In genomic region chr2:208255557-208256106, GRCh38 we compare ENCODE assay signal across 8 cellular contexts. TPM values are rescaled to one million over a fixed set of nuclear protein-coding genes. Genes with fewer than 3 reads are reported as not detected.
DNase-seq lines count a peak whose midpoint lies in the region; ATAC-seq and TF ChIP-seq lines count a peak whose summit lies in the region.

No MANE protein-coding gene starts in this region.

- peak overlapping the region; percentile 72 for H3K4me3 ChIP-seq in fibroblast of villous mesenchyme (ENCODE audit: low read depth, low read length)

- CTCF ChIA-PET in RWPE1 (lab: Yijun Ruan, JAX), result interaction anchor here (0.6 to 3.4 kb wide), 4 partner anchors 62 to 153 kb away, joined by 3 to 22 read pairs (median 3); no protein-coding TSS in a partner anchor

- POLR2A ChIA-PET in RWPE1 (lab: Yijun Ruan, JAX; ENCODE audit: low non-redundant PET), result no interaction called here

- ATAC-seq in GM18508 (IDR thresholded peaks at IDR 0.05; ENCODE audit: insufficient read depth, unreplicated experiment), result peak; percentile 7
- ATAC-seq in HG02571 (IDR thresholded peaks at IDR 0.05; ENCODE audit: unreplicated experiment), result peak; percentile 1
- no peak for ATAC-seq in stimulated activated effector memory CD8-positive, alpha-beta T cell treated with anti-CD3 and anti-CD28 coated beads, Interleukin-12 subunit alpha, Interleukin-12 subunit beta, amount 100 ng/mL, for 72 hours

- H3K4me3 Mint-ChIP-seq in stimulated activated effector memory CD8-positive, alpha-beta T cell treated with anti-CD3 and anti-CD28 coated beads, Interleukin-12 subunit alpha, Interleukin-12 subunit beta, amount 100 ng/mL, for 72 hours, result peak overlapping the region; percentile 100

- H3K36me3 Mint-ChIP-seq in stimulated activated effector memory CD8-positive, alpha-beta T cell treated with anti-CD3 and anti-CD28 coated beads, Interleukin-12 subunit alpha, Interleukin-12 subunit beta, amount 100 ng/mL, for 72 hours, result peaks cover 25% of the 10 kb centered on the region

- TF ChIP-seq CTCF in RWPE1 (conservative IDR thresholded peaks at IDR 0.05; ENCODE audit: low read depth), result peak; percentile 29; the same call in 1 of the 2 replicates
- TF ChIP-seq CTCF in fibroblast of villous mesenchyme (IDR thresholded peaks at IDR 0.05; ENCODE audit: insufficient read depth, low read depth, low read length), result no peak

- peak overlapping the region; percentile 94 for H3K27ac ChIP-seq in RWPE1

- H3K4me1 Mint-ChIP-seq in stimulated activated effector memory CD8-positive, alpha-beta T cell treated with anti-CD3 and anti-CD28 coated beads, Interleukin-12 subunit alpha, Interleukin-12 subunit beta, amount 100 ng/mL, for 72 hours, result peaks cover 17% of the 10 kb centered on the region

- H3K9me3 Mint-ChIP-seq in stimulated activated effector memory CD8-positive, alpha-beta T cell treated with anti-CD3 and anti-CD28 coated beads, Interleukin-12 subunit alpha, Interleukin-12 subunit beta, amount 100 ng/mL, for 72 hours, result no peaks in the 10 kb centered on the region

- DNase-seq in RWPE1 (ENCODE audit: low spot score) (no peak), fibroblast of villous mesenchyme (ENCODE audit: low read depth) (no peak), NCI-H2107 treated with DMSO at 0.1 percent for 48 hours (lab: John Stamatoyannopoulos, UW; ENCODE audit: unreplicated experiment) (no peak), NCI-H748 treated with DMSO at 0.1 percent for 48 hours (lab: John Stamatoyannopoulos, UW) (no peak), amniotic stem cell (lab: John Stamatoyannopoulos, UW) (no peak)
- DNase-seq in stimulated activated effector memory CD8-positive, alpha-beta T cell treated with anti-CD3 and anti-CD28 coated beads, Interleukin-12 subunit alpha, Interleukin-12 subunit beta, amount 100 ng/mL, for 72 hours (ENCODE audit: low spot score in 2 of 2), result no peak

- peak overlapping the region; percentile 50 for H3K27ac Mint-ChIP-seq in stimulated activated effector memory CD8-positive, alpha-beta T cell treated with anti-CD3 and anti-CD28 coated beads, Interleukin-12 subunit alpha, Interleukin-12 subunit beta, amount 100 ng/mL, for 72 hours

RNA-seq across cellular contexts. Expression of gene IDH1, which starts 0.8 kb away (rescaled TPM):
- total RNA-seq in fibroblast of villous mesenchyme, result 203 and 215 TPM in 2 replicates

RNA-seq across cellular contexts. Expression of gene PIKFYVE, which starts 10.4 kb away (rescaled TPM):
- 36.1 and 46.6 TPM in 2 replicates for total RNA-seq in fibroblast of villous mesenchyme
